In genomic region chr1:53740621-53741105, GRCh38 we compare ENCODE assay signal across 11 cellular contexts. TPM values are rescaled to one million over a fixed set of nuclear protein-coding genes. Genes with fewer than 3 reads are reported as not detected.
DNase-seq lines count a peak whose midpoint lies in the region; ATAC-seq and TF ChIP-seq lines count a peak whose summit lies in the region.
"Had no signal": no experiment of that assay in that cellular context is flagged by ENCODE, and none has a peak within 500 bp of the region (broad histone marks: within the 10 kb centered on the region; RNA-seq: fewer than 3 reads in every experiment).

No MANE protein-coding gene starts in this region.

- H3K4me3 ChIP-seq in choroid plexus epithelial cell (ENCODE audit: low read depth, low read length) = peak overlapping the region; percentile 1
- H3K4me3 ChIP-seq in ascending aorta = no peak overlapping the region
- H3K4me3 ChIP-seq: thoracic aorta had no signal

- DNase-seq in Daoy (ENCODE audit: low read depth) (peak; percentile 79), choroid plexus epithelial cell (ENCODE audit: low read depth) (peak; percentile 92), osteocyte (ENCODE audit: extremely low spot score, unreplicated experiment) (no peak), ascending aorta (ENCODE audit: low spot score in 2 of 2) (no peak), NCI-H1092 treated with DMSO at 0.1 percent for 48 hours (lab: John Stamatoyannopoulos, UW) (no peak)
- DNase-seq: amygdala, midbrain had no signal

- peaks cover 2 to 5% (median 3%) of the 10 kb centered on the region in 3 donors for H3K9me3 Mint-ChIP-seq in IgD-negative memory B cell
- peaks cover 5% of the 10 kb centered on the region for H3K9me3 Mint-ChIP-seq in osteocyte (ENCODE audit: unreplicated experiment)

- H3K27me3 Mint-ChIP-seq in IgD-negative memory B cell (peaks cover 39% of the 10 kb centered on the region), osteocyte (ENCODE audit: unreplicated experiment) (no peaks in the 10 kb centered on the region)

- peaks cover 4% of the 10 kb centered on the region for H3K36me3 Mint-ChIP-seq in IgD-negative memory B cell
- H3K36me3 Mint-ChIP-seq in osteocyte (ENCODE audit: unreplicated experiment) = peaks cover 5% of the 10 kb centered on the region

- TF ChIP-seq CTCF in choroid plexus epithelial cell (conservative IDR thresholded peaks at IDR 0.05; ENCODE audit: low read depth, low read length) = no peak
- no peak for TF ChIP-seq CTCF in osteocyte (IDR thresholded peaks at IDR 0.05)
- no peak for TF ChIP-seq CTCF in ascending aorta (IDR thresholded peaks at IDR 0.05)

- H3K9me3 ChIP-seq in ascending aorta = no peaks in the 10 kb centered on the region
- H3K9me3 ChIP-seq: thoracic aorta had no signal

- peaks cover 0 to 5% (median 0%) of the 10 kb centered on the region in 3 donors for H3K4me1 Mint-ChIP-seq in IgD-negative memory B cell
- H3K4me1 Mint-ChIP-seq in osteocyte (ENCODE audit: unreplicated experiment) = peaks cover 38% of the 10 kb centered on the region

- H3K36me3 ChIP-seq in ascending aorta = no peaks in the 10 kb centered on the region
- H3K36me3 ChIP-seq: thoracic aorta had no signal

- H3K27me3 ChIP-seq in ascending aorta = no peaks in the 10 kb centered on the region

- ATAC-seq in HG03521 (IDR thresholded peaks at IDR 0.05; ENCODE audit: unreplicated experiment) = no peak

- intact Hi-C loops in ascending aorta (cut with DNase I) = no loop called here

- H3K4me3 Mint-ChIP-seq in IgD-negative memory B cell = peak overlapping the region in 3 of 4 donors; percentile 60 to 83 (median 74)
- H3K4me3 Mint-ChIP-seq in osteocyte (ENCODE audit: unreplicated experiment) = peak overlapping the region; percentile 58

- H3K4me1 ChIP-seq in ascending aorta = peaks cover 10 to 13% of the 10 kb centered on the region in 2 donors

- H3K27ac Mint-ChIP-seq in IgD-negative memory B cell (no peak overlapping the region), osteocyte (ENCODE audit: unreplicated experiment) (peak overlapping the region; percentile 89)

- H3K27ac ChIP-seq in ascending aorta = no peak overlapping the region
- H3K27ac ChIP-seq: thoracic aorta had no signal

RNA-seq across cellular contexts. Expression of gene GLIS1, which starts 1.7 kb away (rescaled TPM):
- 3.0 and 4.7 TPM in 2 replicates for total RNA-seq in Daoy (2014; rRNA removed; shearing (Covaris generic))
- polyA plus RNA-seq in IgD-negative memory B cell = not detected
- total RNA-seq in osteocyte = 38.0 and 38.3 TPM in 2 replicates
- total RNA-seq in ascending aorta = not detected
- total RNA-seq: T-helper 2 cell treated with Interferon-gamma antibody and Interleukin-4, amounts not matched to agents 100 ng/mL and 5 ng/mL, for 36 hours had no signal

Comparison
In these comparisons a context has a peak if more than half of its experiments do, and no peak if none do; other contexts are left out.
1. DNase-seq: peak in Daoy (single experiment) and choroid plexus epithelial cell (single experiment); none in osteocyte (single experiment), ascending aorta (0 of 2) and NCI-H1092 treated with DMSO at 0.1 percent for 48 hours (single experiment).